8 cellular contexts compared by ENCODE assay signal in genomic region chr19:10644351-10645007, GRCh38. TPM values are rescaled to one million over a fixed set of nuclear protein-coding genes. Genes with fewer than 3 reads are reported as not detected.
DNase-seq lines count a peak whose midpoint lies in the region; ATAC-seq and TF ChIP-seq lines count a peak whose summit lies in the region.

No MANE protein-coding gene starts in this region.

- TF ChIP-seq CTCF in foreskin fibroblast (IDR thresholded peaks at IDR 0.05; ENCODE audit: low read depth, low read length) = peak; percentile 88

- in situ Hi-C loops in SK-MEL-5 (cut with HindIII; ENCODE audit: low pct_unique_long_range_greater_than_20kb, low sequenced_read_pairs) = no loop called here

- no peak overlapping the region for H3K4me3 ChIP-seq in foreskin fibroblast (ENCODE audit: low read depth in 1 of 2, low read length in 2 of 2)

- DNase-seq in DMS79 (lab: John Stamatoyannopoulos, UW) (peak; percentile 32), LoVo (ENCODE audit: low spot score) (peak; percentile 73), SK-MEL-5 (ENCODE audit: low read depth, low spot score) (peak; percentile 74), activated gamma-delta T cell treated with Interleukin-2 at 50 U/mL for 16 hours (peak; percentile 87), foreskin fibroblast (peak; percentile 64 to 92), nucleus accumbens (lab: John Stamatoyannopoulos, UW) (peak in 54 of 56 donors; percentile 8 to 88 (median 68)), substantia nigra (lab: John Stamatoyannopoulos, UW) (peak in 48 of 49 donors; percentile 21 to 92 (median 72))

- peak overlapping the region; percentile 56 for H3K27ac ChIP-seq in substantia nigra (ENCODE audit: low read depth, low read length, poor library complexity, severe bottlenecking)

- ATAC-seq in GM21825 (IDR thresholded peaks at IDR 0.05; ENCODE audit: unreplicated experiment) = no peak

RNA-seq across cellular contexts. Expression of gene ILF3, which starts 9.7 kb away (rescaled TPM):
- 96.9 and 108 TPM in 2 replicates for total RNA-seq in SK-MEL-5 (2014; rRNA removed; shearing (Covaris generic))
- 154 and 198 TPM in 2 replicates for polyA plus RNA-seq in SK-MEL-5 (2015; cell fraction: cytosol; rRNA removed)
- 271 and 294 TPM in 2 replicates for polyA plus RNA-seq in SK-MEL-5 (2015; cell fraction: nucleus; rRNA removed)

RNA-seq across cellular contexts. Expression of gene SLC44A2, which starts 19.1 kb away (rescaled TPM):
- 3.1 and 3.2 TPM in 2 replicates for total RNA-seq in SK-MEL-5 (2014; rRNA removed; shearing (Covaris generic))
- 13.3 and 17.4 TPM in 2 replicates for polyA plus RNA-seq in SK-MEL-5 (2015; cell fraction: cytosol; rRNA removed)
- 7.1 and 20.5 TPM in 2 replicates for polyA plus RNA-seq in SK-MEL-5 (2015; cell fraction: nucleus; rRNA removed)

RNA-seq across cellular contexts. Expression of gene QTRT1, which starts 56.8 kb away (rescaled TPM):
- 18.2 and 18.9 TPM in 2 replicates for total RNA-seq in SK-MEL-5 (2014; rRNA removed; shearing (Covaris generic))
- polyA plus RNA-seq in SK-MEL-5 (2015; cell fraction: cytosol; rRNA removed) = 27.0 and 29.1 TPM in 2 replicates
- polyA plus RNA-seq in SK-MEL-5 (2015; cell fraction: nucleus; rRNA removed) = 326 and 418 TPM in 2 replicates

RNA-seq across cellular contexts. Expression of gene AP1M2, which starts 57.4 kb away (rescaled TPM):
- total RNA-seq in SK-MEL-5 (2014; rRNA removed; shearing (Covaris generic)) = not detected in 2 replicates
- not detected in 2 replicates for polyA plus RNA-seq in SK-MEL-5 (2015; cell fraction: cytosol; rRNA removed)
- polyA plus RNA-seq in SK-MEL-5 (2015; cell fraction: nucleus; rRNA removed) = not detected in 2 replicates

Comparison
In these comparisons a context has a peak if more than half of its experiments do, and no peak if none do; other contexts are left out.
1. DNase-seq: peak in every context shown above with its lines; median percentile 87 in activated gamma-delta T cell treated with Interleukin-2 at 50 U/mL for 16 hours; 78 in foreskin fibroblast; 74 in SK-MEL-5; 73 in LoVo; 72 in substantia nigra; 68 in nucleus accumbens; 32 in DMS79.